8 cellular contexts compared by ENCODE assay signal in genomic region chr4:10107111-10108091, GRCh38. TPM values are rescaled to one million over a fixed set of nuclear protein-coding genes. Genes with fewer than 3 reads are reported as not detected.
DNase-seq lines count a peak whose midpoint lies in the region; ATAC-seq lines count a peak whose summit lies in the region.

No MANE protein-coding gene starts in this region.

- no peaks in the 10 kb centered on the region for H3K27me3 ChIP-seq in stomach smooth muscle (ENCODE audit: control insufficient read depth in 1 of 2, insufficient read depth in 2 of 2, low read length in 2 of 2)

- peak overlapping the region; percentile 49 for H3K4me3 Mint-ChIP-seq in activated naive CD8-positive, alpha-beta T cell treated with anti-CD3 and anti-CD28 coated beads, Interleukin-2, amount 10 ng/mL, durations not matched to agents 7 days and 5 days

- ATAC-seq in activated naive CD8-positive, alpha-beta T cell treated with anti-CD3 and anti-CD28 coated beads, Interleukin-2, amount 10 ng/mL, durations not matched to agents 7 days and 5 days (ENCODE audit: low read depth) = no peak
- ATAC-seq in left ventricle myocardium superior (peak; percentile 25), HG02610 (IDR thresholded peaks at IDR 0.05; ENCODE audit: unreplicated experiment) (no peak), GM18870 (IDR thresholded peaks at IDR 0.05; ENCODE audit: unreplicated experiment) (no peak)

- peaks cover 50% of the 10 kb centered on the region for H3K36me3 Mint-ChIP-seq in activated naive CD8-positive, alpha-beta T cell treated with anti-CD3 and anti-CD28 coated beads, Interleukin-2, amount 10 ng/mL, durations not matched to agents 7 days and 5 days

- POLR2A ChIA-PET in activated naive CD8-positive, alpha-beta T cell treated with anti-CD3 and anti-CD28 coated beads, Interleukin-2, amount 10 ng/mL, durations not matched to agents 7 days and 5 days (lab: Charles Lee) = interaction anchor here (1.0 to 7.6 kb wide), 3 partner anchors 8 to 12 kb away, joined by 3 to 44 read pairs (median 40); partner anchors contain the start of gene WDR1

- H3K9me3 ChIP-seq in stomach smooth muscle (ENCODE audit: control insufficient read depth in 2 of 2, low read length in 2 of 2) = no peaks in the 10 kb centered on the region

- H3K36me3 ChIP-seq in stomach smooth muscle (ENCODE audit: control insufficient read depth in 2 of 2, insufficient read depth in 2 of 2, low read length in 2 of 2) = peaks cover 27 to 28% of the 10 kb centered on the region in 2 donors

- peak overlapping the region; percentile 34 to 61 for H3K4me3 ChIP-seq in stomach smooth muscle (ENCODE audit: low read length in 2 of 2)

- no peaks in the 10 kb centered on the region for H3K9me3 Mint-ChIP-seq in activated naive CD8-positive, alpha-beta T cell treated with anti-CD3 and anti-CD28 coated beads, Interleukin-2, amount 10 ng/mL, durations not matched to agents 7 days and 5 days

- H3K4me1 Mint-ChIP-seq in activated naive CD8-positive, alpha-beta T cell treated with anti-CD3 and anti-CD28 coated beads, Interleukin-2, amount 10 ng/mL, durations not matched to agents 7 days and 5 days = peaks cover 92% of the 10 kb centered on the region

- no peaks in the 10 kb centered on the region for H3K27me3 Mint-ChIP-seq in activated naive CD8-positive, alpha-beta T cell treated with anti-CD3 and anti-CD28 coated beads, Interleukin-2, amount 10 ng/mL, durations not matched to agents 7 days and 5 days

- peak overlapping the region; percentile 73 for H3K27ac Mint-ChIP-seq in activated naive CD8-positive, alpha-beta T cell treated with anti-CD3 and anti-CD28 coated beads, Interleukin-2, amount 10 ng/mL, durations not matched to agents 7 days and 5 days

- H3K9ac ChIP-seq in stomach smooth muscle (ENCODE audit: low read length in 2 of 2) = peak overlapping the region in 1 of 2 donors; percentile 33

- intact Hi-C loops in left ventricle myocardium superior (cut with micrococcal nuclease) = no loop called here

- peaks cover 94% of the 10 kb centered on the region for H3K4me1 ChIP-seq in stomach smooth muscle (ENCODE audit: control insufficient read depth, insufficient read depth, low read length)

- peak; percentile 26 for DNase-seq in HS-5 (ENCODE audit: low read depth)
- DNase-seq in activated naive CD8-positive, alpha-beta T cell treated with anti-CD3 and anti-CD28 coated beads, Interleukin-2, amount 10 ng/mL, durations not matched to agents 7 days and 5 days = no peak
- DNase-seq in left ventricle myocardium superior = no peak
- DNase-seq in T1000 (lab: John Stamatoyannopoulos, UW) = no peak
- no peak for DNase-seq in NCI-H187 treated with DMSO at 0.1 percent for 48 hours (lab: John Stamatoyannopoulos, UW)

- H3K27ac ChIP-seq in stomach smooth muscle (ENCODE audit: low read length) = peak overlapping the region; percentile 64

RNA-seq across cellular contexts. Expression of gene WDR1, which starts 9.2 kb away (rescaled TPM):
- total RNA-seq in activated naive CD8-positive, alpha-beta T cell treated with anti-CD3 and anti-CD28 coated beads, Interleukin-2, amount 10 ng/mL, durations not matched to agents 7 days and 5 days = 100 to 1,000 TPM; 371 to 372 TPM
- total RNA-seq in left ventricle myocardium superior = 182 TPM
